In the genomic region with DNA sequence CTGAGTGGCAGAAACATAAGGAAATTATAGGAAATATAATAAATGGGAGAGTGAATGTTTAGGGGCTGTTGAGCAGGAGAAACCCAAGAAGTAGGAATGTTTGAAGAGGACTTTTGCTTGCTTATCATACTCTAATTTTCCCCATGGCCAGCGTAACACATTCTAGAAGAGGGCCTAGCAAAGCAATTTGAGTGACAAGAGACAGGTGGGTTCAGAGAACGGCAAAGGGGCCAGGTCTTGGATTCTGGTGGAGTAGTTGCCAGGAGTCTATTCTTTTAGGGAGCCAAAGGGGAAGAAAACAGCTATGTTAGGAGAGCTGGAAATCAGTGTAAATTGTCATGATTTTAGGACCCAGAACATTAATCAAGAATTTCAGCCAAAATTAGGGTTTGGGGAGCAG, we compare ENCODE assay signal across 12 cellular contexts.
"Had no signal": no experiment of that assay in that cellular context is flagged by ENCODE, and none has a peak within 500 bp of the region (broad histone marks: within the 10 kb centered on the region; RNA-seq: fewer than 3 reads in every experiment).

No MANE protein-coding gene starts in this region.

- H3K27ac Mint-ChIP-seq: activated CD4-positive, alpha-beta T cell treated with anti-CD3 and anti-CD28 coated beads, Interleukin-2, amount 10 ng/mL, durations not matched to agents 24 days and 14 days; activated naive CD8-positive, alpha-beta T cell treated with anti-CD3 and anti-CD28 coated beads, Interleukin-2, amount 50 U/mL, for 24 hours; effector memory CD8-positive, alpha-beta T cell; immature natural killer cell; natural killer cell; T-cell; WTC11 had no signal

- H3K4me3 Mint-ChIP-seq: activated CD4-positive, alpha-beta T cell treated with anti-CD3 and anti-CD28 coated beads, Interleukin-2, amount 10 ng/mL, durations not matched to agents 24 days and 14 days; activated naive CD8-positive, alpha-beta T cell treated with anti-CD3 and anti-CD28 coated beads, Interleukin-2, amount 50 U/mL, for 24 hours; effector memory CD8-positive, alpha-beta T cell; immature natural killer cell; natural killer cell; T-cell; WTC11 had no signal

- ATAC-seq: activated naive CD8-positive, alpha-beta T cell treated with anti-CD3 and anti-CD28 coated beads, Interleukin-2, amount 50 U/mL, for 24 hours; effector memory CD8-positive, alpha-beta T cell; natural killer cell; T-cell; WTC11 had no signal

- H3K9me3 ChIP-seq: lower lobe of right lung, tibial nerve had no signal

- H3K27ac ChIP-seq: lower lobe of right lung, tibial nerve had no signal

- H3K4me1 Mint-ChIP-seq: activated CD4-positive, alpha-beta T cell treated with anti-CD3 and anti-CD28 coated beads, Interleukin-2, amount 10 ng/mL, durations not matched to agents 24 days and 14 days; activated naive CD8-positive, alpha-beta T cell treated with anti-CD3 and anti-CD28 coated beads, Interleukin-2, amount 50 U/mL, for 24 hours; immature natural killer cell; natural killer cell; T-cell had no signal

- H3K4me1 ChIP-seq: lower lobe of right lung had no signal

- H3K36me3 Mint-ChIP-seq: natural killer cell, T-cell, WTC11 had no signal

- H3K9me3 Mint-ChIP-seq: activated CD4-positive, alpha-beta T cell treated with anti-CD3 and anti-CD28 coated beads, Interleukin-2, amount 10 ng/mL, durations not matched to agents 24 days and 14 days; activated naive CD8-positive, alpha-beta T cell treated with anti-CD3 and anti-CD28 coated beads, Interleukin-2, amount 50 U/mL, for 24 hours; effector memory CD8-positive, alpha-beta T cell; immature natural killer cell; T-cell; WTC11 had no signal

- H3K27me3 ChIP-seq: tibial nerve had no signal

- H3K36me3 ChIP-seq: lower lobe of right lung had no signal

- H3K4me3 ChIP-seq: lower lobe of right lung, tibial nerve had no signal

- DNase-seq: activated CD4-positive, alpha-beta T cell treated with anti-CD3 and anti-CD28 coated beads, Interleukin-2, amount 10 ng/mL, durations not matched to agents 24 days and 14 days; activated naive CD4-positive, alpha-beta T cell treated with Interleukin-2 at 50 U/mL for 16 hours; activated naive CD8-positive, alpha-beta T cell treated with anti-CD3 and anti-CD28 coated beads, Interleukin-2, amount 50 U/mL, for 24 hours; cortex of kidney; effector memory CD8-positive, alpha-beta T cell; immature natural killer cell; natural killer cell; occipital lobe; T-cell had no signal

- H3K27me3 Mint-ChIP-seq: activated CD4-positive, alpha-beta T cell treated with anti-CD3 and anti-CD28 coated beads, Interleukin-2, amount 10 ng/mL, durations not matched to agents 24 days and 14 days; activated naive CD8-positive, alpha-beta T cell treated with anti-CD3 and anti-CD28 coated beads, Interleukin-2, amount 50 U/mL, for 24 hours; effector memory CD8-positive, alpha-beta T cell; T-cell had no signal
